In genomic region chr11:763073-763463, GRCh38 we compare ENCODE assay signal across 2 cellular contexts.
TF ChIP-seq lines count a peak whose summit lies in the region.

No MANE protein-coding gene starts in this region.

TF ChIP-seq in Ishikawa, 13 proteins besides CTCF, POLR2A, EP300 and RAD21:
- peak; percentile 27; the same call in 1 of the 2 replicates for TF ChIP-seq MAX (IDR thresholded peaks at IDR 0.05)
- TF ChIP-seq CREB1 (IDR thresholded peaks at IDR 0.05; ENCODE audit: low read depth) = no peak
- no peak for TF ChIP-seq USF1 (IDR thresholded peaks at IDR 0.05)
- no peak for TF ChIP-seq NFIC (IDR thresholded peaks at IDR 0.05)
- TF ChIP-seq YY1 (IDR thresholded peaks at IDR 0.05; ENCODE audit: low read depth) = no peak
- TF ChIP-seq REST (IDR thresholded peaks at IDR 0.05; ENCODE audit: low read depth) = no peak
- no peak; the same call in 1 of the 2 replicates for TF ChIP-seq TEAD4 (IDR thresholded peaks at IDR 0.05)

TF ChIP-seq in K562, 482 proteins besides CTCF, POLR2A, EP300 and RAD21 (continues in another document):
- no peak for TF ChIP-seq MCM3 (IDR thresholded peaks at IDR 0.05)
- 0 out of 2 replicates have a peak, but pooled peaks have one; percentile 16 for TF ChIP-seq HNRNPL (IDR thresholded peaks at IDR 0.05; ENCODE audit: low read depth, low read length)
- no peak for TF ChIP-seq MEF2A (IDR thresholded peaks at IDR 0.05; ENCODE audit: control insufficient read depth, low read depth, low read length)
- TF ChIP-seq ZBTB5 (IDR thresholded peaks at IDR 0.05) = no peak
- 0 out of 2 replicates have a peak, but pooled peaks have one; percentile 15 for TF ChIP-seq EGR1 (conservative IDR thresholded peaks at IDR 0.05)
- no peak for TF ChIP-seq MGA (IDR thresholded peaks at IDR 0.05)
- peak in 1 of 2 experiments; percentile 58; a peak in 1 of 4 replicates for TF ChIP-seq MAZ (CRISPR knock-in tag; conservative IDR thresholded peaks at IDR 0.05 in 1 of 2, IDR thresholded peaks at IDR 0.05 in 1 of 2)
- TF ChIP-seq VEZF1 (CRISPR knock-in tag; IDR thresholded peaks at IDR 0.05) = peak; percentile 90
- TF ChIP-seq FOXA1 (IDR thresholded peaks at IDR 0.05; ENCODE audit: borderline replicate concordance) = no peak
- no peak for TF ChIP-seq TAF9B (IDR thresholded peaks at IDR 0.05; ENCODE audit: partially characterized antibody)
- no peak for TF ChIP-seq POLR2H (tag; IDR thresholded peaks at IDR 0.05; ENCODE audit: low read depth)
- TF ChIP-seq CHD7 (IDR thresholded peaks at IDR 0.05; ENCODE audit: low read depth, low read length) = peak; percentile 45
- TF ChIP-seq COPS2 (conservative IDR thresholded peaks at IDR 0.05) = no peak
- TF ChIP-seq NCOA2 (IDR thresholded peaks at IDR 0.05; ENCODE audit: partially characterized antibody in 2 of 2) = no peak
- TF ChIP-seq HOXB6 (CRISPR knock-in tag; IDR thresholded peaks at IDR 0.05; ENCODE audit: borderline replicate concordance) = no peak
